In genomic region chr1:156898151-156898550, GRCh38 we compare ENCODE assay signal across 10 cellular contexts. TPM values are rescaled to one million over a fixed set of nuclear protein-coding genes. Genes with fewer than 3 reads are reported as not detected.
DNase-seq lines count a peak whose midpoint lies in the region; ATAC-seq, FAIRE-seq and TF ChIP-seq lines count a peak whose summit lies in the region.
"Had no signal": no experiment of that assay in that cellular context is flagged by ENCODE, and none has a peak within 500 bp of the region (broad histone marks: within the 10 kb centered on the region; RNA-seq: fewer than 3 reads in every experiment).

No MANE protein-coding gene starts in this region.

- TF ChIP-seq CTCF in NB4 (IDR thresholded peaks at IDR 0.05; ENCODE audit: low read depth, low read length) (no peak), K562 (IDR thresholded peaks at IDR 0.05 in 2 of 3, conservative IDR thresholded peaks at IDR 0.05 in 1 of 3; ENCODE audit: insufficient read depth in 2 of 3, low read depth in 1 of 3, low read length in 3 of 3) (no peak), kidney epithelial cell (IDR thresholded peaks at IDR 0.05; ENCODE audit: insufficient read depth, low read length, poor library complexity, severe bottlenecking) (no peak), thoracic aorta (IDR thresholded peaks at IDR 0.05) (no peak)

- 59% methylated on average over 13 of the region's 13 CpGs for WGBS in K562 (ENCODE audit: insufficient coverage, low coverage, missing lambda C conversion rate)

- no peak for ATAC-seq in K562
- ATAC-seq in thoracic aorta (ENCODE audit: insufficient number of reproducible peaks, low FRiP score, low read depth) = no peak

- peak; percentile 64 for DNase-seq in NB4 (ENCODE audit: low read depth)
- no peak for DNase-seq in K562 (ENCODE audit: extremely low read depth in 1 of 4, low spot score in 3 of 4)
- DNase-seq in kidney epithelial cell (ENCODE audit: low read depth) = peak; percentile 16
- DNase-seq in thoracic aorta (ENCODE audit: low spot score) = no peak
- no peak for DNase-seq in activated CD4-positive, alpha-beta T cell treated with anti-CD3 and anti-CD28 coated beads, Interleukin-2, amount 50 U/mL, for 48 hours
- no peak for DNase-seq in GM19239 (ENCODE audit: insufficient read length, low spot score)
- DNase-seq in RCC 7860 (ENCODE audit: low spot score) = no peak
- DNase-seq: activated CD4-positive, alpha-beta T cell treated with anti-CD3 and anti-CD28 coated beads for 1 hour; NCI-H524 had no signal

- 0 out of 2 replicates have a peak overlapping the region, but pooled peaks have one; percentile 57 for H2AFZ ChIP-seq in K562 (ENCODE audit: low read depth, low read length)

- intact Hi-C loops in K562 (cut with micrococcal nuclease) = no loop called here

- no peak for TF ChIP-seq RAD21 in K562 (CRISPR knock-in tag; conservative IDR thresholded peaks at IDR 0.05 in 1 of 2, IDR thresholded peaks at IDR 0.05 in 1 of 2)

- no peak overlapping the region for H3K4me3 ChIP-seq in NB4 (ENCODE audit: low read depth, low read length)
- no peak overlapping the region for H3K4me3 ChIP-seq in K562
- H3K4me3 ChIP-seq in kidney epithelial cell (ENCODE audit: low read depth, low read length) = no peak overlapping the region
- peak overlapping the region; percentile 37 for H3K4me3 ChIP-seq in thoracic aorta

- BruUV-seq in K562 (replicated peaks; lab: Mats Ljungman, UMichigan) = no TSS peak

- TF ChIP-seq POLR2A in NB4 (IDR thresholded peaks at IDR 0.05; ENCODE audit: extremely low read depth, insufficient read length) = no peak
- no peak for TF ChIP-seq POLR2A in K562 (conservative IDR thresholded peaks at IDR 0.05)

- H3K4me1 ChIP-seq in K562 (replicated peaks in 1 of 2; ENCODE audit: control insufficient read depth in 2 of 2, insufficient read depth in 2 of 2, low read length in 2 of 2) (peaks cover 36 to 56% of the 10 kb centered on the region in 2 experiments), thoracic aorta (ENCODE audit: control insufficient read depth in 1 of 2, low read depth in 2 of 2) (peaks cover 13 to 62% of the 10 kb centered on the region in 2 donors)

- no peak for FAIRE-seq in K562 (lab: Jason Lieb, UNC)
- no peak for FAIRE-seq in GM19239 (lab: Jason Lieb, UNC)
- FAIRE-seq in RCC 7860 (lab: Jason Lieb, UNC) = no peak

- in situ Hi-C loops in K562 (cut with MboI) = no loop called here

- CTCF ChIA-PET in K562 (lab: Yijun Ruan, JAX; ENCODE audit: low intra/inter-chr PET ratio) = no interaction called here

- H3K27ac ChIP-seq in K562 (ENCODE audit: extremely low read depth, low read depth, low read length) (no peak overlapping the region), thoracic aorta (peak overlapping the region in 1 of 2 donors; percentile 50)

- H4K20me1 ChIP-seq in K562 (replicated peaks; ENCODE audit: control insufficient read depth, insufficient read depth, low read length) = no peaks in the 10 kb centered on the region

- TF ChIP-seq EP300 in K562 (IDR thresholded peaks at IDR 0.05; ENCODE audit: low read length) = no peak

- H3K27me3 ChIP-seq in K562 (ENCODE audit: control insufficient read depth in 2 of 2, insufficient read depth in 2 of 2, low read length in 2 of 2) (no peaks in the 10 kb centered on the region), kidney epithelial cell (ENCODE audit: control insufficient read depth, insufficient read depth, low read length) (no peaks in the 10 kb centered on the region), thoracic aorta (replicated peaks; ENCODE audit: insufficient read depth) (no peaks in the 10 kb centered on the region)

- POLR2A ChIA-PET in K562 (lab: Yijun Ruan, JAX) = interaction anchor here (0.5 kb wide), 1 partner anchor 15 kb away, joined by 3 read pairs; no protein-coding TSS in a partner anchor

- H3K9ac ChIP-seq in K562 (ENCODE audit: insufficient read depth in 1 of 2, low read depth in 2 of 2, low read length in 2 of 2) = no peak overlapping the region

- no peaks in the 10 kb centered on the region for H3K9me1 ChIP-seq in K562 (ENCODE audit: control insufficient read depth, insufficient read depth, low read length)

- H3K36me3 ChIP-seq in K562 (ENCODE audit: control insufficient read depth, insufficient read depth, low read length) (no peaks in the 10 kb centered on the region), kidney epithelial cell (ENCODE audit: control insufficient read depth, insufficient read depth, low read length) (no peaks in the 10 kb centered on the region), thoracic aorta (no peaks in the 10 kb centered on the region)

- H3K79me2 ChIP-seq in K562 (ENCODE audit: control insufficient read depth, insufficient read depth, low read length) = no peaks in the 10 kb centered on the region

- H3K4me2 ChIP-seq in K562 (ENCODE audit: insufficient read depth, low read length) = no peak overlapping the region

- H3K9me3 ChIP-seq in K562 (replicated peaks; ENCODE audit: control insufficient read depth, insufficient read depth, low read depth, low read length) (no peaks in the 10 kb centered on the region), thoracic aorta (no peaks in the 10 kb centered on the region)

RNA-seq across cellular contexts. Expression of gene PEAR1, which starts 4.6 kb away (rescaled TPM):
- 6.2 and 13.8 TPM in 2 replicates for total RNA-seq in K562 (2011; cell fraction: chromatin; rRNA removed; ENCODE audit: low replicate concordance)
- 11.7 and 12.5 TPM in 2 replicates for total RNA-seq in K562 (2011; cell fraction: nucleolus; rRNA removed)
- total RNA-seq in K562 (2011; cell fraction: nucleoplasm; rRNA removed) = 6.5 and 7.2 TPM in 2 replicates
- total RNA-seq in K562 (2014; rRNA removed) = 6.4 and 12.7 TPM in 2 replicates
- total RNA-seq in K562 (2014; rRNA removed; fragmentation: Illumina TruSeq; extraction: Trizol) = 2.5 and 2.6 TPM in 2 replicates
- 5.9 and 6.0 TPM in 2 replicates for total RNA-seq in K562 (2015; rRNA removed; fragmentation: Illumina TruSeq; extraction: Trizol)
- 5.2 and 6.1 TPM in 2 replicates for total RNA-seq in K562 (2021)
- polyA plus RNA-seq in K562 (2011; rRNA removed) = 13.9 and 16.6 TPM in 2 replicates
- polyA plus RNA-seq in K562 (2011; cell fraction: cytosol; rRNA removed) = 17.4 and 33.0 TPM in 2 replicates
- polyA plus RNA-seq in K562 (2011; cell fraction: nucleus; rRNA removed) = 30.0 and 34.3 TPM in 2 replicates
- 5.5 and 7.2 TPM in 2 replicates for polyA plus RNA-seq in K562 (2012)
- 6.8 and 9.8 TPM in 2 replicates for polyA plus RNA-seq in K562 (2014; fragmentation: Illumina TruSeq; extraction: Trizol)
- 1 to 10 TPM in 1 of 2 experiments, under 1 TPM in 1; 0.87 to 1.1 TPM for polyA plus RNA-seq in K562 (2014; fragmentation: Nextera tagmentation; extraction: Ambion mirVana)
- polyA plus RNA-seq in K562 (2014; rRNA removed) = 7.0 and 9.1 TPM in 2 replicates
- 6.3 and 7.1 TPM in 2 replicates for polyA minus RNA-seq in K562 (2011; rRNA and poly(A)+ RNA removed)
- polyA minus RNA-seq in K562 (2011; cell fraction: cytosol; rRNA and poly(A)+ RNA removed) = 7.3 and 8.2 TPM in 2 replicates
- 6.3 and 12.1 TPM in 2 replicates for polyA minus RNA-seq in K562 (2011; cell fraction: nucleus; rRNA and poly(A)+ RNA removed)
- total RNA-seq in kidney epithelial cell = 10.3 and 17.1 TPM in 2 replicates
- 10 to 100 TPM; 31.0 to 34.9 TPM for total RNA-seq in thoracic aorta

RNA-seq across cellular contexts. Expression of gene LRRC71, which starts 22.3 kb away (rescaled TPM):
- 2.2 and 3.8 TPM in 2 replicates for total RNA-seq in K562 (2011; cell fraction: chromatin; rRNA removed; ENCODE audit: low replicate concordance)
- total RNA-seq in K562 (2011; cell fraction: nucleolus; rRNA removed) = 2.5 and 4.9 TPM in 2 replicates
- 2.4 and 2.8 TPM in 2 replicates for total RNA-seq in K562 (2011; cell fraction: nucleoplasm; rRNA removed)
- total RNA-seq in K562 (2014; rRNA removed) (0.64 TPM in 1 of 2 replicates, not detected in the other), K562 (2014; rRNA removed; fragmentation: Illumina TruSeq; extraction: Trizol) (0.22 and 0.51 TPM in 2 replicates), K562 (2015; rRNA removed; fragmentation: Illumina TruSeq; extraction: Trizol) (not detected in 2 replicates), K562 (2021) (0.45 and 1.2 TPM in 2 replicates), kidney epithelial cell (not detected in 2 replicates), thoracic aorta (not detected)
- polyA plus RNA-seq in K562 (2011; rRNA removed) (0.87 and 1.1 TPM in 2 replicates), K562 (2014; fragmentation: Illumina TruSeq; extraction: Trizol) (0.06 and 0.51 TPM in 2 replicates), K562 (2014; fragmentation: Nextera tagmentation; extraction: Ambion mirVana) (under 1 TPM; 0.23 to 0.38 TPM), K562 (2014; rRNA removed) (0.19 and 0.91 TPM in 2 replicates)
- polyA plus RNA-seq in K562 (2011; cell fraction: cytosol; rRNA removed) = 0.99 and 1.4 TPM in 2 replicates
- polyA plus RNA-seq in K562 (2011; cell fraction: nucleus; rRNA removed) = 2.4 and 4.3 TPM in 2 replicates
- polyA plus RNA-seq in K562 (2012) = 0.90 and 0.99 TPM in 2 replicates
- 0.54 and 0.63 TPM in 2 replicates for polyA minus RNA-seq in K562 (2011; rRNA and poly(A)+ RNA removed)
- polyA minus RNA-seq in K562 (2011; cell fraction: cytosol; rRNA and poly(A)+ RNA removed) = 1.5 TPM in 1 of 2 replicates, not detected in the other
- polyA minus RNA-seq in K562 (2011; cell fraction: nucleus; rRNA and poly(A)+ RNA removed) = 1.1 and 1.4 TPM in 2 replicates
- total RNA-seq: epithelial cell of proximal tubule had no signal

RNA-seq across cellular contexts. Expression of gene NTRK1, which starts 37.5 kb away (rescaled TPM):
- 54.2 and 208 TPM in 2 replicates for total RNA-seq in K562 (2011; cell fraction: chromatin; rRNA removed; ENCODE audit: low replicate concordance)
- total RNA-seq in K562 (2011; cell fraction: nucleolus; rRNA removed) = 116 and 182 TPM in 2 replicates
- 78.5 and 79.4 TPM in 2 replicates for total RNA-seq in K562 (2011; cell fraction: nucleoplasm; rRNA removed)
- total RNA-seq in K562 (2014; rRNA removed) (22.4 and 23.1 TPM in 2 replicates), K562 (2014; rRNA removed; fragmentation: Illumina TruSeq; extraction: Trizol) (3.3 and 4.8 TPM in 2 replicates), K562 (2015; rRNA removed; fragmentation: Illumina TruSeq; extraction: Trizol) (4.0 and 4.2 TPM in 2 replicates), K562 (2021) (28.0 and 30.0 TPM in 2 replicates), kidney epithelial cell (not detected in 2 replicates), thoracic aorta (under 1 TPM; 0.42 to 0.81 TPM)
- polyA plus RNA-seq in K562 (2011; rRNA removed) (18.2 and 21.5 TPM in 2 replicates), K562 (2014; fragmentation: Illumina TruSeq; extraction: Trizol) (7.9 and 16.1 TPM in 2 replicates), K562 (2014; fragmentation: Nextera tagmentation; extraction: Ambion mirVana) (1 to 10 TPM in 1 of 2 experiments, under 1 TPM in 1; 0.46 to 2.3 TPM), K562 (2014; rRNA removed) (23.3 and 26.2 TPM in 2 replicates)
- 16.8 and 66.3 TPM in 2 replicates for polyA plus RNA-seq in K562 (2011; cell fraction: cytosol; rRNA removed)
- polyA plus RNA-seq in K562 (2011; cell fraction: nucleus; rRNA removed) = 93.6 and 258 TPM in 2 replicates
- 23.1 and 95.0 TPM in 2 replicates for polyA plus RNA-seq in K562 (2012)
- polyA minus RNA-seq in K562 (2011; rRNA and poly(A)+ RNA removed) = 5.4 and 15.6 TPM in 2 replicates
- polyA minus RNA-seq in K562 (2011; cell fraction: cytosol; rRNA and poly(A)+ RNA removed) = 13.1 and 24.5 TPM in 2 replicates
- 19.4 and 42.9 TPM in 2 replicates for polyA minus RNA-seq in K562 (2011; cell fraction: nucleus; rRNA and poly(A)+ RNA removed)
- total RNA-seq: epithelial cell of proximal tubule had no signal

RNA-seq across cellular contexts. Expression of gene INSRR, which starts 39.2 kb away (rescaled TPM):
- total RNA-seq in K562 (2011; cell fraction: chromatin; rRNA removed; ENCODE audit: low replicate concordance) = 0.14 and 1.6 TPM in 2 replicates
- 0.66 and 0.67 TPM in 2 replicates for total RNA-seq in K562 (2011; cell fraction: nucleolus; rRNA removed)
- 0.44 and 0.46 TPM in 2 replicates for total RNA-seq in K562 (2011; cell fraction: nucleoplasm; rRNA removed)
- total RNA-seq in K562 (2014; rRNA removed) (0.08 TPM in 1 of 2 replicates, not detected in the other), K562 (2014; rRNA removed; fragmentation: Illumina TruSeq; extraction: Trizol) (0.04 TPM in 1 of 2 replicates, not detected in the other), K562 (2015; rRNA removed; fragmentation: Illumina TruSeq; extraction: Trizol) (0.04 and 0.07 TPM in 2 replicates), K562 (2021) (0.18 TPM in 2 replicates), kidney epithelial cell (not detected in 2 replicates), thoracic aorta (not detected)
- polyA plus RNA-seq in K562 (2011; rRNA removed) (0.06 and 0.07 TPM in 2 replicates), K562 (2014; fragmentation: Illumina TruSeq; extraction: Trizol) (0.03 and 0.06 TPM in 2 replicates), K562 (2014; fragmentation: Nextera tagmentation; extraction: Ambion mirVana) (not detected), K562 (2014; rRNA removed) (0.07 and 0.12 TPM in 2 replicates)
- polyA plus RNA-seq in K562 (2011; cell fraction: cytosol; rRNA removed) = 0.04 and 0.16 TPM in 2 replicates
- 0.44 and 1.7 TPM in 2 replicates for polyA plus RNA-seq in K562 (2011; cell fraction: nucleus; rRNA removed)
- polyA plus RNA-seq in K562 (2012) = 0.25 and 0.83 TPM in 2 replicates
- 0.09 and 0.21 TPM in 2 replicates for polyA minus RNA-seq in K562 (2011; rRNA and poly(A)+ RNA removed)
- polyA minus RNA-seq in K562 (2011; cell fraction: cytosol; rRNA and poly(A)+ RNA removed) = not detected in 2 replicates
- polyA minus RNA-seq in K562 (2011; cell fraction: nucleus; rRNA and poly(A)+ RNA removed) = 0.33 and 0.81 TPM in 2 replicates
- total RNA-seq: epithelial cell of proximal tubule had no signal

Comparison
In these comparisons a context has a peak if more than half of its experiments do, and no peak if none do; other contexts are left out.
1. DNase-seq: peak in NB4 (single experiment) and kidney epithelial cell (single experiment); none in K562 (0 of 4), thoracic aorta (single experiment), activated CD4-positive, alpha-beta T cell treated with anti-CD3 and anti-CD28 coated beads, Interleukin-2, amount 50 U/mL, for 48 hours (0 of 2), GM19239 (single experiment) and RCC 7860 (single experiment).